In genomic region chr7:158409120-158409519, GRCh38 we compare ENCODE assay signal across 25 cellular contexts.
"Had no signal": no experiment of that assay in that cellular context is flagged by ENCODE, and none has a peak within 500 bp of the region (broad histone marks: within the 10 kb centered on the region; RNA-seq: fewer than 3 reads in every experiment).

No MANE protein-coding gene starts in this region.

- DNase-seq: activated CD4-positive, alpha-beta memory T cell treated with anti-CD3 and anti-CD28 coated beads, Interleukin-2, amount 10 ng/mL, durations not matched to agents 7 days and 5 days; activated CD4-positive, alpha-beta T cell treated with anti-CD3 and anti-CD28 coated beads, Interleukin-2, amount 10 ng/mL, durations not matched to agents 24 days and 14 days; activated CD4-positive, CD25-positive, alpha-beta regulatory T cell treated with anti-CD3 and anti-CD28 coated beads, Interleukin-2, amount 50 U/mL, for 72 hours; activated CD8-positive, alpha-beta memory T cell treated with anti-CD3 and anti-CD28 coated beads, Interleukin-2, amount 50 U/mL, for 48 hours; activated T-cell treated with anti-CD3 and anti-CD28 coated beads, Interleukin-2, amount 50 U/mL, for 24 hours; anterior cingulate cortex; colonic mucosa; effector CD8-positive, alpha-beta T cell; hippocampal formation; left cardiac atrium; left ventricle myocardium superior; nephron progenitor cell; ovary; retina; small intestine; stimulated activated CD4-positive, alpha-beta T cell treated with anti-CD3 and anti-CD28 coated beads, Interleukin-1b, Interleukin-23, amount 100 ng/mL, for 48 hours; stimulated activated CD4-positive, alpha-beta T cell treated with anti-CD3 and anti-CD28 coated beads, Interleukin-4, amount 100 ng/mL, for 4 hours; stimulated activated CD8-positive, alpha-beta memory T cell treated with anti-CD3 and anti-CD28 coated beads, Interleukin-4, amount 100 ng/mL, for 48 hours; stimulated activated naive CD8-positive, alpha-beta T cell treated with anti-CD3 and anti-CD28 coated beads, Interleukin-15, amount 100 ng/mL, for 72 hours; substantia nigra had no signal

- H3K36me3 ChIP-seq: colonic mucosa, ovary, prostate gland, sigmoid colon, vagina had no signal

- ATAC-seq: left cardiac atrium; left ventricle myocardium superior; stimulated activated memory B cell treated with anti-CD40 and anti-IgM and Interleukin-4, amounts not matched to agents 10 μg/mL and 1 μg/mL and 100 μg/mL, for 72 hours; stimulated activated naive CD8-positive, alpha-beta T cell treated with anti-CD3 and anti-CD28 coated beads, Interleukin-15, amount 100 ng/mL, for 72 hours had no signal

- H3K27ac ChIP-seq: colonic mucosa, ovary, prostate gland, sigmoid colon, vagina had no signal

- H3K4me3 ChIP-seq: colonic mucosa, ovary, prostate gland, sigmoid colon, vagina had no signal

- H3K27me3 ChIP-seq: colonic mucosa, ovary, sigmoid colon, vagina had no signal

- FAIRE-seq: keratinocyte, small intestine had no signal

- H3K4me1 ChIP-seq: colonic mucosa, prostate gland, sigmoid colon, vagina had no signal

- H3K9me3 ChIP-seq: colonic mucosa, ovary, prostate gland, sigmoid colon, vagina had no signal
